In the genomic region with DNA sequence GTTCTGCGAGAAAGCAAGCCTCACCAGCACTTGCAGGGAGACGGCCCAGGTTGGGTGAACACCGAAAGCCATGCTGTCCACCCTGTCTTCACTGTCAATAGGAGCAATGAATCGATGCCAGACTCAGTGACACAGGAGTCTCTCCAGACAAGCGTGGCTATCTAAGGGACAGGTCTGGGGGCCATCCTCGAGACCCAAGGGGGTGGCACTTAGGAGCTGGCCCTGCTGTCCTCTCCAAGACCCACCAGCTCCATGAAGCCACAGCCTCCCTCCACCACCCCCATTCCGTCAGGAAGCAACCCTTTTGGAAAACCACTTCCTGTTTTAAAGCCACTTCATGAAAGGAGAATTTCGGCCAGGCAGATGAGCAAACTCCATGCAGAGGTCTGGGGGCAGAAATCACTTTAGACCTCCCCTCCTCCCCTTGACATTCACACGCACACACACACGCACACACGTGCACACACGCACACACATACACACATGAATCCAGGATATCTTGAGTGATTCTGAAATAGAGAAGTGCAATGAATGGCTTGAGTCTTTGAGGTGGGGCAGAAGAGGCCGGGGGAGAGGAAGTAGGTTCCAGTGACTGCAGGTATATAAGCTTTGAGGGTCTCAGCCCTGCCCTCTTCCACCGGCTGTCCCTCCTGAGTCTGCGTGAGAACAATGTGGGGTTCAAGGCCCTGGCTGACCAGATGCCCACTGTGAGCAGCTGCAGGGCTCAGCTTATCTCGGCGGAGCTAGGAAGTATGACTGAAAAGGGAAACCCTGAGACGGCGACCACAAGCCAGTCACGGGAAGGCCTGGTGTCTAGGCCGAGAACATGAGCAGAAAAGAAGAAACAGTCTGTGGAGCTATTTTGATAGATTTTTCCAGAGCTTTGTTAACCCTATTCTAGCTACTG, we compare ENCODE assay signal across 8 cellular contexts. TPM values are rescaled to one million over a fixed set of nuclear protein-coding genes. Genes with fewer than 3 reads are reported as not detected.
DNase-seq lines count a peak whose midpoint lies in the region; ATAC-seq and TF ChIP-seq lines count a peak whose summit lies in the region.

No MANE protein-coding gene starts in this region.

- H3K9me2 ChIP-seq in OCI-LY1 (ENCODE audit: low read depth, low read length): no peaks in the 10 kb centered on the region

- peak overlapping the region; percentile 90 for H3K27ac Mint-ChIP-seq in activated naive CD4-positive, alpha-beta T cell treated with anti-CD3 and anti-CD28 coated beads for 36 hours
- no peak overlapping the region for H3K27ac Mint-ChIP-seq in Caco-2 (ENCODE audit: unreplicated experiment)

- CTCF ChIA-PET in activated naive CD4-positive, alpha-beta T cell treated with anti-CD3 and anti-CD28 coated beads for 36 hours (lab: Charles Lee): interaction anchor here (0.9 to 3.0 kb wide), 10 partner anchors 9 to 311 kb away, joined by 3 to 30 read pairs (median 8); partner anchors contain the start of gene RGS10
- CTCF ChIA-PET in Caco-2 (lab: Charles Lee): no interaction called here

- 0 out of 2 replicates have a peak overlapping the region, but pooled peaks have one; percentile 45 for H2AFZ ChIP-seq in OCI-LY1 (ENCODE audit: low read length)

- H3K27ac ChIP-seq in OCI-LY1 (ENCODE audit: low read depth, low read length, poor library complexity, severe bottlenecking): peak overlapping the region; percentile 52
- no peak overlapping the region for H3K27ac ChIP-seq in lung (ENCODE audit: low read depth in 1 of 2, low read length in 1 of 2)

- peak overlapping the region; percentile 43 for H3K4me3 Mint-ChIP-seq in activated naive CD4-positive, alpha-beta T cell treated with anti-CD3 and anti-CD28 coated beads for 36 hours
- no peak overlapping the region for H3K4me3 Mint-ChIP-seq in Caco-2 (ENCODE audit: unreplicated experiment)

- intact Hi-C loops in activated naive CD4-positive, alpha-beta T cell treated with anti-CD3 and anti-CD28 coated beads for 36 hours (cut with micrococcal nuclease): loop anchor here (2.0 kb wide), 2 partner anchors 135 to 211 kb away; no protein-coding TSS in a partner anchor
- intact Hi-C loops in Caco-2 (cut with micrococcal nuclease; ENCODE audit: unreplicated experiment): no loop called here

- H3K4me3 ChIP-seq in OCI-LY1 (ENCODE audit: low read depth, low read length, poor library complexity, severe bottlenecking) (no peak overlapping the region), lung (no peak overlapping the region), Caco-2 (ENCODE audit: low read depth, low read length) (no peak overlapping the region)

- ATAC-seq in GM18517 (IDR thresholded peaks at IDR 0.05; ENCODE audit: unreplicated experiment) (peak; percentile 64), HG02763 (IDR thresholded peaks at IDR 0.05; ENCODE audit: unreplicated experiment) (peak; percentile 48), lung (ENCODE audit: insufficient read depth, low FRiP score) (peak; percentile 37)

- H3F3A ChIP-seq in OCI-LY1 (ENCODE audit: insufficient read depth, low read length): no peaks in the 10 kb centered on the region

- H3K9me3 Mint-ChIP-seq in activated naive CD4-positive, alpha-beta T cell treated with anti-CD3 and anti-CD28 coated beads for 36 hours: no peaks in the 10 kb centered on the region
- no peaks in the 10 kb centered on the region for H3K9me3 Mint-ChIP-seq in Caco-2 (ENCODE audit: unreplicated experiment)

- WGBS in lung, 2 donors: 37 to 62% methylated on average over 21 of the region's 21 CpGs

- DNase-seq in activated naive CD4-positive, alpha-beta T cell treated with anti-CD3 and anti-CD28 coated beads for 36 hours: peak; percentile 83
- DNase-seq in lung (ENCODE audit: low spot score) (no peak), NCI-H524 (lab: John Stamatoyannopoulos, UW) (no peak), NCI-H2227 (lab: John Stamatoyannopoulos, UW; ENCODE audit: unreplicated experiment) (no peak), Caco-2 (no peak)

- H3K27me3 ChIP-seq in OCI-LY1 (ENCODE audit: insufficient read depth, low read length): no peaks in the 10 kb centered on the region
- H3K27me3 ChIP-seq in lung (ENCODE audit: control insufficient read depth, insufficient read depth): no peaks in the 10 kb centered on the region
- no peaks in the 10 kb centered on the region for H3K27me3 ChIP-seq in Caco-2 (replicated peaks; ENCODE audit: control insufficient read depth, insufficient read depth, low read length)

- POLR2A ChIA-PET in Caco-2 (lab: Charles Lee): no interaction called here

- no peak overlapping the region; the same call in 1 of the 2 replicates for H3K9ac ChIP-seq in OCI-LY1 (ENCODE audit: low read length)

- peak overlapping the region; percentile 53; the same call in 1 of the 2 replicates for H3K4me2 ChIP-seq in OCI-LY1 (ENCODE audit: low read length)

- no peaks in the 10 kb centered on the region for H3K36me3 ChIP-seq in OCI-LY1 (ENCODE audit: insufficient read depth, low read length)
- H3K36me3 ChIP-seq in lung (ENCODE audit: control insufficient read depth in 2 of 2, insufficient read depth in 2 of 2, low read length in 2 of 2): no peaks in the 10 kb centered on the region
- no peaks in the 10 kb centered on the region for H3K36me3 ChIP-seq in Caco-2 (ENCODE audit: control insufficient read depth, insufficient read depth, low read length)

- BruUV-seq in Caco-2 (replicated peaks; lab: Mats Ljungman, UMichigan): no TSS peak

- TF ChIP-seq CTCF in OCI-LY1 (IDR thresholded peaks at IDR 0.05; ENCODE audit: low read length) (no peak), lung (IDR thresholded peaks at IDR 0.05; ENCODE audit: control extremely low read depth, extremely low read depth) (no peak), Caco-2 (IDR thresholded peaks at IDR 0.05; ENCODE audit: insufficient read depth in 1 of 2, low read depth in 1 of 2, low read length in 1 of 2, severe bottlenecking in 1 of 2, unreplicated experiment in 1 of 2) (no peak)

- no peaks in the 10 kb centered on the region for H3K27me3 Mint-ChIP-seq in activated naive CD4-positive, alpha-beta T cell treated with anti-CD3 and anti-CD28 coated beads for 36 hours (ENCODE audit: low read depth)
- H3K27me3 Mint-ChIP-seq in Caco-2 (ENCODE audit: insufficient read depth, unreplicated experiment): no peaks in the 10 kb centered on the region

- H4K20me1 ChIP-seq in OCI-LY1 (ENCODE audit: insufficient read depth, low read length): no peaks in the 10 kb centered on the region

- peaks cover 54% of the 10 kb centered on the region for H3K36me3 Mint-ChIP-seq in activated naive CD4-positive, alpha-beta T cell treated with anti-CD3 and anti-CD28 coated beads for 36 hours (ENCODE audit: low read depth)
- no peaks in the 10 kb centered on the region for H3K36me3 Mint-ChIP-seq in Caco-2 (ENCODE audit: insufficient read depth, unreplicated experiment)

- H3K4me1 ChIP-seq in OCI-LY1 (ENCODE audit: insufficient read depth, low read length, severe bottlenecking) (peaks cover 23% of the 10 kb centered on the region), lung (ENCODE audit: control insufficient read depth in 2 of 2, insufficient read depth in 2 of 2, low read length in 2 of 2) (peaks cover 0 to 4% of the 10 kb centered on the region in 2 donors), Caco-2 (no peaks in the 10 kb centered on the region)

- H3K79me2 ChIP-seq in OCI-LY1 (ENCODE audit: insufficient read depth, low read length): no peaks in the 10 kb centered on the region

- peaks cover 70% of the 10 kb centered on the region for H3K4me1 Mint-ChIP-seq in activated naive CD4-positive, alpha-beta T cell treated with anti-CD3 and anti-CD28 coated beads for 36 hours (ENCODE audit: low read depth)
- no peaks in the 10 kb centered on the region for H3K4me1 Mint-ChIP-seq in Caco-2 (ENCODE audit: low read depth, unreplicated experiment)

- H3K9me3 ChIP-seq in OCI-LY1 (ENCODE audit: low read length): no peaks in the 10 kb centered on the region
- H3K9me3 ChIP-seq in lung (ENCODE audit: control insufficient read depth in 2 of 2, insufficient read depth in 1 of 2, low read length in 1 of 2): no peaks in the 10 kb centered on the region
- no peaks in the 10 kb centered on the region for H3K9me3 ChIP-seq in Caco-2

RNA-seq across cellular contexts. Expression of gene RGS10, which starts 25.0 kb away (rescaled TPM):
- 100 to 1,000 TPM; 234 to 240 TPM for total RNA-seq in activated naive CD4-positive, alpha-beta T cell treated with anti-CD3 and anti-CD28 coated beads for 36 hours
- total RNA-seq in lung (10 to 100 TPM; 17.0 to 24.6 TPM), Caco-2 (2022) (22.6 and 23.2 TPM in 2 replicates)
- polyA plus RNA-seq in lung: 10 to 100 TPM; 35.0 to 43.4 TPM
